ENCODE assay signal across 8 cellular contexts in genomic region chr20:37346526-37347346, GRCh38. TPM values are rescaled to one million over a fixed set of nuclear protein-coding genes. Genes with fewer than 3 reads are reported as not detected.
DNase-seq lines count a peak whose midpoint lies in the region; ATAC-seq and TF ChIP-seq lines count a peak whose summit lies in the region.

No MANE protein-coding gene starts in this region.

- H3K9ac ChIP-seq in stomach smooth muscle (ENCODE audit: low read length in 2 of 2): peak overlapping the region; percentile 75 to 80

- WGBS in adrenal gland, 4 donors: 14 to 42% (median 24%) methylated on average over 2 to 22 of the region's 22 CpGs; no CpG with 5 or more reads in 1 of the 4 donors

- H3K36me3 ChIP-seq in adrenal gland (replicated peaks in 1 of 2) (no peaks in the 10 kb centered on the region), stomach smooth muscle (ENCODE audit: control insufficient read depth in 2 of 2, insufficient read depth in 2 of 2, low read length in 2 of 2) (peaks cover 0 to 3% of the 10 kb centered on the region in 2 donors)

- no peak for ATAC-seq in HG03039 (IDR thresholded peaks at IDR 0.05; ENCODE audit: unreplicated experiment)

- H3K27me3 ChIP-seq in adrenal gland: no peaks in the 10 kb centered on the region
- no peaks in the 10 kb centered on the region for H3K27me3 ChIP-seq in stomach smooth muscle (ENCODE audit: control insufficient read depth in 1 of 2, insufficient read depth in 2 of 2, low read length in 2 of 2)

- no peaks in the 10 kb centered on the region for H3K9me3 ChIP-seq in adrenal gland (replicated peaks in 1 of 3)
- H3K9me3 ChIP-seq in stomach smooth muscle (ENCODE audit: control insufficient read depth in 2 of 2, low read length in 2 of 2): no peaks in the 10 kb centered on the region

- no peak for TF ChIP-seq CTCF in adrenal gland (IDR thresholded peaks at IDR 0.05)

- H3K4me1 ChIP-seq in adrenal gland (replicated peaks in 1 of 2) (peaks cover 20 to 54% of the 10 kb centered on the region in 2 donors), stomach smooth muscle (ENCODE audit: control insufficient read depth, insufficient read depth, low read length) (peaks cover 25% of the 10 kb centered on the region)

- peak overlapping the region in 4 of 5 donors; percentile 68 to 96 (median 82) for H3K27ac ChIP-seq in adrenal gland
- H3K27ac ChIP-seq in stomach smooth muscle (ENCODE audit: low read length): peak overlapping the region; percentile 60

- TF ChIP-seq POLR2A in adrenal gland (IDR thresholded peaks at IDR 0.05): no peak

- intact Hi-C loops in adrenal gland (cut with DNase I): no loop called here

- H3K4me3 ChIP-seq in adrenal gland (peak overlapping the region in 2 of 4 donors; percentile 66 to 93), stomach smooth muscle (ENCODE audit: low read length in 2 of 2) (peak overlapping the region; percentile 73 to 74)

- DNase-seq in NCI-H1417 (lab: John Stamatoyannopoulos, UW) (peak in 2 of 3 experiments; percentile 51 to 55), NCI-H1417 treated with DMSO at 0.1 percent for 48 hours (lab: John Stamatoyannopoulos, UW) (no peak), adrenal gland (peak in 1 of 7 donors; percentile 42), islet precursor cell (peak; percentile 60), NCI-H1436 treated with DMSO at 0.1 percent for 48 hours (lab: John Stamatoyannopoulos, UW) (no peak), NCI-H524 treated with DMSO at 0.1 percent for 48 hours (lab: John Stamatoyannopoulos, UW) (no peak)

RNA-seq across cellular contexts. Expression of gene SRC, which starts 0.8 kb away (rescaled TPM):
- 10 to 100 TPM; 40.1 to 83.0 (median 58.5) TPM for total RNA-seq in adrenal gland
- polyA plus RNA-seq in adrenal gland: 10 to 100 TPM; 45.6 to 68.6 (median 49.0) TPM

RNA-seq across cellular contexts. Expression of gene MANBAL, which starts 57.3 kb away (rescaled TPM):
- total RNA-seq in adrenal gland: 100 to 1,000 TPM in 1 of 8 donors, 10 to 100 TPM in 7; 13.9 to 364 (median 54.8) TPM
- 100 to 1,000 TPM in 1 of 3 donors, 10 to 100 TPM in 2; 53.7 to 101 (median 67.3) TPM for polyA plus RNA-seq in adrenal gland

Comparison
In these comparisons a context has a peak if more than half of its experiments do, and no peak if none do; other contexts are left out.
1. DNase-seq: peak in NCI-H1417 (2 of 3) and islet precursor cell (single experiment); none in NCI-H1417 treated with DMSO at 0.1 percent for 48 hours (single experiment), NCI-H1436 treated with DMSO at 0.1 percent for 48 hours (single experiment) and NCI-H524 treated with DMSO at 0.1 percent for 48 hours (single experiment).